In the genomic region with DNA sequence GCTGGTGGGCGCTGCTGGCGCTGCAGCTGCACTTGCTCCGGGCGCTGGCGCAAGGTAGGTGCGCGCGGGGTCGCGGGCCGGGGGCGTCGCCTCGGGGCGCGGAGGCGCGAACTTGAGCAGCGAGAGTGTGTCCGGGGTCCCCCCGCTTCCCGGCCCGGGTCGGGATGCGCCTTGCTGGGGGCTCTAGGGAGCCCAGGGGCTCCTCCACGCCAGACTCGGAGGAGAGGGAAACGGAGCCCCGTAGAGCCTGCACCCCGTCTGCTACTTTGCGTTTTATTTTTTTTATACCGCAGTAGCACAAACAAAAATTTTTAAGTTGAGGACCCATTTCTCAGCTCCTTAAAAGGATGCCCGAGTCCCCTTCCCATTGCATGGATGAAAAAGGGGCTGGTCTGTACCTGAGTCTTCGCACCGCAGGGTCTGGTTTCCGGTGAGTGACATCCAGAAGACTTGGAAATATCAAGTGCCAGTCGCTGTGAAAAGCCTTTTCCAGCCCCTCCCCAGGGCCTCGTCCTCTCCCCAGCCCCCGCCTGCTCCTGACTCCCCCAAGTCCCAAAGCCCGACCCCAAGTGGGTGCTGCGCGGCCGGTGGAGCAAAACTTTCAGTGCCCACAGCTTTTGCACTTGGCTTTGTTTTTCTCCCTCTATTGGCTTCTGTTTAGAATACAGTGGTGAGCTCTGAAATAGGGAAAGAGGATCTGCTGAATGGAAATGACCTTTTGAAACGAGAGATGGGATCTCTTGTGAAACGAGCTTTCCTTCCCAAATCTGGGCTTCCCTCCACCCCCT, we compare ENCODE assay signal across 8 cellular contexts. TPM values are rescaled to one million over a fixed set of nuclear protein-coding genes. Genes with fewer than 3 reads are reported as not detected.
A peak's percentile ranks its signal among the peaks of the same experiment; 100 is the strongest.
DNase-seq lines count a peak whose midpoint lies in the region; ATAC-seq and TF ChIP-seq lines count a peak whose summit lies in the region.

No MANE protein-coding gene starts in this region.

- TF ChIP-seq EP300 in stomach (IDR thresholded peaks at IDR 0.05) = no peak

- H3K27ac ChIP-seq in heart left ventricle (peak overlapping the region in 3 of 12 donors; percentile 37 to 66 (median 62)), SJSA1 (no peak overlapping the region), stomach (peak overlapping the region; percentile 24 to 76 (median 53))

- H3K9me3 ChIP-seq in heart left ventricle (no peaks in the 10 kb centered on the region), SJSA1 (replicated peaks) (no peaks in the 10 kb centered on the region), stomach (no peaks in the 10 kb centered on the region)

- H3K4me1 ChIP-seq in heart left ventricle (peaks cover 0 to 19% (median 10%) of the 10 kb centered on the region in 12 donors), SJSA1 (replicated peaks) (peaks cover 13% of the 10 kb centered on the region), stomach (peaks cover 5 to 24% (median 21%) of the 10 kb centered on the region in 4 donors)

- TF ChIP-seq CTCF in heart left ventricle (IDR thresholded peaks at IDR 0.05) (peak in 4 of 12 donors; percentile 12 to 20 (median 16)), choroid plexus epithelial cell (conservative IDR thresholded peaks at IDR 0.05; ENCODE audit: low read depth, low read length) (peak; percentile 42), lower leg skin (IDR thresholded peaks at IDR 0.05) (no peak), stomach (IDR thresholded peaks at IDR 0.05) (no peak)

- TF ChIP-seq POLR2A in heart left ventricle (IDR thresholded peaks at IDR 0.05) (no peak), lower leg skin (IDR thresholded peaks at IDR 0.05) (no peak), stomach (IDR thresholded peaks at IDR 0.05) (no peak)

- ATAC-seq in heart left ventricle (no peak), left cardiac atrium (no peak), GM19395 (IDR thresholded peaks at IDR 0.05; ENCODE audit: unreplicated experiment) (no peak)

- intact Hi-C loops in heart left ventricle (cut with DNase I) = loop anchor here in 9 of 10 donors (5.0 to 10.0 kb wide), 5 partner anchors 63 to 595 kb away; no protein-coding TSS in a partner anchor
- intact Hi-C loops in left cardiac atrium (cut with DNase I) = loop anchor here in 1 of 2 donors (5.0 to 10.0 kb wide), 2 partner anchors 373 to 595 kb away; no protein-coding TSS in a partner anchor
- intact Hi-C loops in lower leg skin (cut with DNase I; ENCODE audit: low total_unique reads) = loop anchor here (5.0 kb wide), 1 partner anchor 595 kb away; no protein-coding TSS in a partner anchor
- intact Hi-C loops in stomach (cut with DNase I; ENCODE audit: low total_unique reads) = no loop called here

- H3K4me3 ChIP-seq in heart left ventricle = peak overlapping the region in 11 of 12 donors; percentile 37 to 84 (median 59)
- H3K4me3 ChIP-seq in SJSA1 = peak overlapping the region; percentile 87
- H3K4me3 ChIP-seq in choroid plexus epithelial cell (ENCODE audit: low read depth, low read length) = peak overlapping the region; percentile 44
- peak overlapping the region; percentile 34 for H3K4me3 ChIP-seq in lower leg skin (ENCODE audit: low read depth, poor library complexity, severe bottlenecking)
- H3K4me3 ChIP-seq in stomach = peak overlapping the region; percentile 62 to 75 (median 62)

- H3K36me3 ChIP-seq in heart left ventricle = no peaks in the 10 kb centered on the region
- H3K36me3 ChIP-seq in SJSA1 = no peaks in the 10 kb centered on the region
- no peaks in the 10 kb centered on the region for H3K36me3 ChIP-seq in stomach

- H3K27me3 ChIP-seq in heart left ventricle (peaks cover 0 to 38% (median 5%) of the 10 kb centered on the region in 9 donors), SJSA1 (replicated peaks) (peaks cover 12% of the 10 kb centered on the region; the same call in 1 of the 2 replicates), stomach (peaks cover 0 to 17% (median 6%) of the 10 kb centered on the region in 3 donors)

- 1 to 3% (median 2%) methylated on average over 24 to 45 of the region's 45 CpGs for WGBS in heart left ventricle, 4 donors
- WGBS in lower leg skin, 2 donors = 0 to 1% methylated on average over 31 to 40 of the region's 45 CpGs
- 1 to 3% (median 1%) methylated on average over 24 to 45 of the region's 45 CpGs for WGBS in stomach, 5 donors

- DNase-seq in heart left ventricle = peak in 2 of 5 donors; percentile 9 to 30
- no peak for DNase-seq in left cardiac atrium
- peak in 1 of 2 experiments; percentile 26 for DNase-seq in SJSA1 (ENCODE audit: low read depth in 1 of 2, low spot score in 2 of 2)
- peak; percentile 38 for DNase-seq in choroid plexus epithelial cell (ENCODE audit: low read depth)
- DNase-seq in lower leg skin (ENCODE audit: low spot score in 2 of 2) = peak in 1 of 2 donors; percentile 87
- DNase-seq in stomach = no peak
- no peak for DNase-seq in NCI-H446 treated with DMSO at 0.1 percent for 48 hours (lab: John Stamatoyannopoulos, UW)

RNA-seq across cellular contexts. Expression of a gene that starts 1.0 kb away (rescaled TPM):
- total RNA-seq in heart left ventricle (1 to 10 TPM; 2.2 to 5.8 (median 3.6) TPM), left cardiac atrium (1 to 10 TPM; 2.0 to 2.8 TPM), lower leg skin (1 to 10 TPM; 1.9 to 7.2 (median 5.1) TPM), stomach (10 to 100 TPM in 3 of 5 donors, 1 to 10 TPM in 2; 5.8 to 11.2 (median 10.1) TPM)
- polyA plus RNA-seq in heart left ventricle (1 to 10 TPM; 2.2 to 3.3 TPM), stomach (1 to 10 TPM; 1.6 to 1.9 (median 1.7) TPM)
- 8.7 and 33.8 TPM in 2 replicates for total RNA-seq in SJSA1 (2014; rRNA removed; shearing (Covaris generic))

Comparison
In these comparisons a context has a peak if more than half of its experiments do, and no peak if none do; other contexts are left out.
1. H3K4me3 ChIP-seq: peak in every context shown above with its lines; median percentile 87 in SJSA1; 62 in stomach; 59 in heart left ventricle; 44 in choroid plexus epithelial cell; 34 in lower leg skin.